ENCODE assay signal across 8 cellular contexts in the genomic region with DNA sequence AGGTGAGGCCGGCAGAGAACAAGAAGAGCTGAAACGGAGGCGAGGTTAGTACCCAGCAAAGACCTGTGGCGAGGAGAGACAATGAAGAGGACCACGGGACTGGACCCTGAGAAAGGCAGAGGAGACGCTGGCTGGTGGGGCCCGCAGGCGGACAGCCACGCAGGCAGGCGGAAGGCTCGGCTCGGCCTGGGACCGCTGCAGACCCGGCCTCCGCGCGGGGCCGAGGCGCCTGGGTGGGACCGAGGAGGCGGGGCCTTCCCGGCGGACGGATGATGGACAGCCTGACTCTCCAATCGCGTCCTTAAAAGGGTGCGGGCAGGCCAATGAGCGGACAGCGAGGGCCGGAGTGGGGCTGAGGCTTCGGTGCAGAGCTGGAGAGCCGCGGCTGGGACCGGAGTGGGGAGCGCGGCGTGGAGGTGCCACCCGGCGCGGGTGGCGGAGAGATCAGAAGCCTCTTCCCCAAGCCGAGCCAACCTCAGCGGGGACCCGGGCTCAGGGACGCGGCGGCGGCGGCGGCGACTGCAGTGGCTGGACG. TPM values are rescaled to one million over a fixed set of nuclear protein-coding genes. Genes with fewer than 3 reads are reported as not detected.
DNase-seq lines count a peak whose midpoint lies in the region; ATAC-seq and TF ChIP-seq lines count a peak whose summit lies in the region.

Gene MPZL1 (plus strand): TSS at position 366 of the 535 bp plus-strand sequence. CDS start 170 bp downstream, outside the sequence.

- in situ Hi-C loops in IMR-90 (cut with MboI; ENCODE audit: low sequenced_read_pairs): loop anchor here (5.0 kb wide), 1 partner anchor 76 kb away; no protein-coding TSS in a partner anchor

- peak within 1 kb of the TSS; percentile 92 for H3K56ac ChIP-seq in IMR-90 (ENCODE audit: extremely low read depth, insufficient read depth, low read length)

- H3K4me1 Mint-ChIP-seq in activated T-cell treated with anti-CD3 and anti-CD28 coated beads, Interleukin-2, amount 50 U/mL, for 4 hours (ENCODE audit: low read depth): peaks cover 51% of the 10 kb centered on the region

- H3K27me3 ChIP-seq in IMR-90 (ENCODE audit: control insufficient read depth, insufficient read depth, low read length) (no peaks in the 10 kb centered on the region), PC-9 (ENCODE audit: insufficient read depth, low read depth) (no peaks in the 10 kb centered on the region), muscle layer of duodenum (ENCODE audit: low read depth, low read length) (no peaks in the 10 kb centered on the region)

- peak within 1 kb of the TSS; percentile 80 for H2BK20ac ChIP-seq in IMR-90 (ENCODE audit: low read depth, low read length)

- CTCF ChIA-PET in IMR-90 (lab: Yijun Ruan, JAX): no interaction called here
- CTCF ChIA-PET in PC-9 (lab: Charles Lee): interaction anchor here (0.6 kb wide), 1 partner anchor 18 kb away, joined by 4 read pairs; no protein-coding TSS in a partner anchor

- H4K91ac ChIP-seq in IMR-90 (ENCODE audit: insufficient read depth, low read depth, low read length): peak within 1 kb of the TSS; percentile 99

- no peaks in the 10 kb centered on the region; the same call in 1 of the 2 replicates for H3K36me3 ChIP-seq in IMR-90 (ENCODE audit: control insufficient read depth, insufficient read depth, low read length)
- H3K36me3 ChIP-seq in PC-9 (ENCODE audit: low read depth): no peaks in the 10 kb centered on the region
- no peaks in the 10 kb centered on the region for H3K36me3 ChIP-seq in muscle layer of duodenum (ENCODE audit: control insufficient read depth in 1 of 2, insufficient read depth in 2 of 2, low read length in 2 of 2)

- H3K9me1 ChIP-seq in IMR-90 (ENCODE audit: insufficient read depth, low read length): peaks cover 20% of the 10 kb centered on the region

- H3K4me2 ChIP-seq in IMR-90 (ENCODE audit: low read depth, low read length) (peak within 1 kb of the TSS; percentile 96), PC-9 (peak within 1 kb of the TSS; percentile 95)

- peaks cover 13 to 39% of the 10 kb centered on the region in 2 experiments; a peak in 3 of 4 replicates for H3K79me1 ChIP-seq in IMR-90 (ENCODE audit: low read depth in 1 of 2, low read length in 2 of 2)

- H3K9me3 Mint-ChIP-seq in activated T-cell treated with anti-CD3 and anti-CD28 coated beads, Interleukin-2, amount 50 U/mL, for 4 hours: no peaks in the 10 kb centered on the region

- H3K4me1 ChIP-seq in IMR-90 (ENCODE audit: control insufficient read depth, insufficient read depth, low read length) (peaks cover 10% of the 10 kb centered on the region), PC-9 (replicated peaks; ENCODE audit: insufficient read depth) (peaks cover 32% of the 10 kb centered on the region), muscle layer of duodenum (ENCODE audit: control insufficient read depth in 1 of 2, insufficient read depth in 2 of 2, low read length in 2 of 2) (peaks cover 16% of the 10 kb centered on the region in 2 donors)

- peak within 1 kb of the TSS; percentile 100 for H3K14ac ChIP-seq in IMR-90 (replicated peaks; ENCODE audit: low read depth, low read length)

- H3K18ac ChIP-seq in IMR-90 (ENCODE audit: low read depth, low read length): peak within 1 kb of the TSS; percentile 95

- H3K9me2 ChIP-seq in PC-9 (ENCODE audit: insufficient read depth): no peaks in the 10 kb centered on the region

- H4K20me1 ChIP-seq in IMR-90 (ENCODE audit: insufficient read depth, low read length): peaks cover 43% of the 10 kb centered on the region
- peaks cover 10% of the 10 kb centered on the region for H4K20me1 ChIP-seq in PC-9 (ENCODE audit: insufficient read depth)

- TF ChIP-seq POLR2A in IMR-90 (IDR thresholded peaks at IDR 0.05; ENCODE audit: low read depth, low read length): peak; percentile 22

- H2AK5ac ChIP-seq in IMR-90 (ENCODE audit: low read depth, low read length): peak within 1 kb of the TSS; percentile 90

- peak within 1 kb of the TSS; percentile 94 to 98 for H4K8ac ChIP-seq in IMR-90 (ENCODE audit: low read depth in 2 of 2, low read length in 2 of 2)

- ATAC-seq in GM21529 (IDR thresholded peaks at IDR 0.05; ENCODE audit: unreplicated experiment) (peak; percentile 87), IMR-90 (ENCODE audit: low read depth) (peak; percentile 96), esophagus mucosa (peak; percentile 99)
- ATAC-seq in activated T-cell treated with anti-CD3 and anti-CD28 coated beads, Interleukin-2, amount 50 U/mL, for 4 hours: peak; percentile 99

- 0% methylated on average over 23 of the region's 52 CpGs; no CpG with 5 or more reads in 1 of the 2 experiments for WGBS in IMR-90 (ENCODE audit: extremely low coverage in 2 of 2, insufficient read length in 1 of 2), 2 experiments

- no peak for TF ChIP-seq RAD21 in IMR-90 (IDR thresholded peaks at IDR 0.05; ENCODE audit: low read length)

- no peaks in the 10 kb centered on the region for H3K27me3 Mint-ChIP-seq in activated T-cell treated with anti-CD3 and anti-CD28 coated beads, Interleukin-2, amount 50 U/mL, for 4 hours (ENCODE audit: low read depth)

- H3K79me2 ChIP-seq in PC-9 (ENCODE audit: low read depth): peaks cover 48% of the 10 kb centered on the region

- H3K9me3 ChIP-seq in IMR-90 (ENCODE audit: control insufficient read depth, insufficient read depth, low read length) (no peaks in the 10 kb centered on the region), PC-9 (ENCODE audit: insufficient read depth, low read depth) (no peaks in the 10 kb centered on the region), muscle layer of duodenum (ENCODE audit: control insufficient read depth in 1 of 2, low read length in 2 of 2) (no peaks in the 10 kb centered on the region)

- H3K4me3 ChIP-seq in IMR-90 (ENCODE audit: insufficient read depth, low read depth, low read length): peak within 1 kb of the TSS; percentile 89
- peak within 1 kb of the TSS; percentile 74 for H3K4me3 ChIP-seq in PC-9
- peak within 1 kb of the TSS; percentile 77 to 97 for H3K4me3 ChIP-seq in muscle layer of duodenum (ENCODE audit: low read depth in 1 of 2, low read length in 2 of 2)

- dilution Hi-C loops in IMR-90 (cut with HindIII; ENCODE audit: low sequenced_read_pairs, unreplicated experiment): no loop called here

- peak within 1 kb of the TSS; percentile 97 for H2BK5ac ChIP-seq in IMR-90 (ENCODE audit: low read depth, low read length, poor library complexity, severe bottlenecking)

- peak within 1 kb of the TSS; percentile 99 for H3K23ac ChIP-seq in IMR-90 (ENCODE audit: low read depth, low read length)

- TF ChIP-seq CTCF in IMR-90 (conservative IDR thresholded peaks at IDR 0.05; ENCODE audit: low read depth, low read length) (no peak), PC-9 (conservative IDR thresholded peaks at IDR 0.05) (no peak)

- DNase-seq in DMS153 treated with DMSO at 0.1 percent for 48 hours (lab: John Stamatoyannopoulos, UW; ENCODE audit: unreplicated experiment) (peak; percentile 87), IMR-90 (peak; percentile 92), PC-9 (peak; percentile 77 to 94)
- peak; percentile 92 for DNase-seq in activated T-cell treated with anti-CD3 and anti-CD28 coated beads, Interleukin-2, amount 50 U/mL, for 4 hours
- peak; percentile 92 for DNase-seq in stimulated activated CD8-positive, alpha-beta memory T cell treated with anti-CD3 and anti-CD28 coated beads, Interleukin-7, amount 100 ng/mL, for 24 hours (ENCODE audit: low read depth)

- peak within 1 kb of the TSS; percentile 93 for H4K5ac ChIP-seq in IMR-90 (ENCODE audit: low read depth, low read length)

- intact Hi-C loops in IMR-90 (cut with micrococcal nuclease): loop anchor here (1.0 to 5.0 kb wide), 6 partner anchors 36 to 505 kb away; partner anchors contain the start of genes DCAF6, MPC2 and SFT2D2
- intact Hi-C loops in PC-9 (cut with micrococcal nuclease; ENCODE audit: unreplicated experiment): loop anchor here (1.0 to 10.0 kb wide), 3 partner anchors 36 to 263 kb away; partner anchors contain the start of gene DCAF6

- no TSS peak for BruUV-seq in IMR-90 (replicated peaks; lab: Mats Ljungman, UMichigan)
- BruUV-seq in PC-9 (replicated peaks; lab: Mats Ljungman, UMichigan): no TSS peak

- H3K36me3 Mint-ChIP-seq in activated T-cell treated with anti-CD3 and anti-CD28 coated beads, Interleukin-2, amount 50 U/mL, for 4 hours (ENCODE audit: insufficient read depth): peaks cover 1% of the 10 kb centered on the region

- peak within 1 kb of the TSS; percentile 91 for H3K4me3 Mint-ChIP-seq in activated T-cell treated with anti-CD3 and anti-CD28 coated beads, Interleukin-2, amount 50 U/mL, for 4 hours

- H2AFZ ChIP-seq in IMR-90 (replicated peaks; ENCODE audit: low read length, poor library complexity): peak within 1 kb of the TSS; percentile 96
- H2AFZ ChIP-seq in PC-9: peak within 1 kb of the TSS; percentile 95

- H3K27ac ChIP-seq in IMR-90 (ENCODE audit: insufficient read depth, low read length) (peak within 1 kb of the TSS; percentile 98), PC-9 (peak within 1 kb of the TSS; percentile 46), muscle layer of duodenum (ENCODE audit: low read length) (peak within 1 kb of the TSS; percentile 85)

- peak within 1 kb of the TSS; percentile 98 for H2AK9ac ChIP-seq in IMR-90 (replicated peaks; ENCODE audit: low read depth, low read length, poor library complexity)

- H3K9ac ChIP-seq in IMR-90 (ENCODE audit: low read depth, low read length): peak within 1 kb of the TSS; percentile 98

- peak within 1 kb of the TSS; percentile 96 for H2BK120ac ChIP-seq in IMR-90 (ENCODE audit: low read depth, low read length)

- peak within 1 kb of the TSS; percentile 98 for H3K4ac ChIP-seq in IMR-90 (ENCODE audit: low read depth, low read length)

- peak within 1 kb of the TSS; percentile 90; the same call in 2 of the 3 replicates for H2BK15ac ChIP-seq in IMR-90 (ENCODE audit: low read depth, low read length)

- peaks cover 10% of the 10 kb centered on the region; the same call in 1 of the 2 replicates for H3F3A ChIP-seq in PC-9 (ENCODE audit: insufficient read depth, low read depth)

- POLR2A ChIA-PET in IMR-90 (lab: Charles Lee; ENCODE audit: unreplicated experiment): no interaction called here
- POLR2A ChIA-PET in PC-9 (lab: Charles Lee; ENCODE audit: unreplicated experiment): interaction anchor here (1.0 kb wide), 1 partner anchor 68 kb away, joined by 3 read pairs; no protein-coding TSS in a partner anchor

TF ChIP-seq in IMR-90, 13 proteins besides CTCF, POLR2A, EP300 and RAD21 (continues in another document):
- TF ChIP-seq, protein P1, sequence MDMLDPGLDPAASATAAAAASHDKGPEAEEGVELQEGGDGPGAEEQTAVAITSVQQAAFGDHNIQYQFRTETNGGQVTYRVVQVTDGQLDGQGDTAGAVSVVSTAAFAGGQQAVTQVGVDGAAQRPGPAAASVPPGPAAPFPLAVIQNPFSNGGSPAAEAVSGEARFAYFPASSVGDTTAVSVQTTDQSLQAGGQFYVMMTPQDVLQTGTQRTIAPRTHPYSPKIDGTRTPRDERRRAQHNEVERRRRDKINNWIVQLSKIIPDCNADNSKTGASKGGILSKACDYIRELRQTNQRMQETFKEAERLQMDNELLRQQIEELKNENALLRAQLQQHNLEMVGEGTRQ (IDR thresholded peaks at IDR 0.05; ENCODE audit: low read depth, low read length): no peak

RNA-seq across cellular contexts. Expression of gene MPZL1, which starts in this region (rescaled TPM):
- total RNA-seq in IMR-90 (2012; rRNA removed) (81.7 and 87.3 TPM in 2 replicates), PC-9 (2021) (67.8 and 80.3 TPM in 2 replicates), esophagus mucosa (97.5 TPM)
- polyA plus RNA-seq in IMR-90 (2012; rRNA removed): 48.0 and 55.3 TPM in 2 replicates
- 28.8 and 39.7 TPM in 2 replicates for polyA plus RNA-seq in IMR-90 (2012; cell fraction: cytosol; rRNA removed)
- polyA plus RNA-seq in IMR-90 (2012; cell fraction: nucleus; rRNA removed; ENCODE audit: low replicate concordance): 22.6 and 65.6 TPM in 2 replicates
- 10 to 100 TPM; 12.6 to 15.3 (median 15.3) TPM for total RNA-seq in activated T-cell treated with anti-CD3 and anti-CD28 coated beads, Interleukin-2, amount 50 U/mL, for 4 hours

Comparison
In these comparisons a context has a peak if more than half of its experiments do, and no peak if none do; other contexts are left out.
1. Peak in every context shown above with its lines: DNase-seq, ATAC-seq, H3K4me3 ChIP-seq and H3K27ac ChIP-seq.
2. H3K27ac ChIP-seq: peak in every context shown above with its lines; median percentile 98 in IMR-90; 85 in muscle layer of duodenum; 46 in PC-9.